In the genomic region with DNA sequence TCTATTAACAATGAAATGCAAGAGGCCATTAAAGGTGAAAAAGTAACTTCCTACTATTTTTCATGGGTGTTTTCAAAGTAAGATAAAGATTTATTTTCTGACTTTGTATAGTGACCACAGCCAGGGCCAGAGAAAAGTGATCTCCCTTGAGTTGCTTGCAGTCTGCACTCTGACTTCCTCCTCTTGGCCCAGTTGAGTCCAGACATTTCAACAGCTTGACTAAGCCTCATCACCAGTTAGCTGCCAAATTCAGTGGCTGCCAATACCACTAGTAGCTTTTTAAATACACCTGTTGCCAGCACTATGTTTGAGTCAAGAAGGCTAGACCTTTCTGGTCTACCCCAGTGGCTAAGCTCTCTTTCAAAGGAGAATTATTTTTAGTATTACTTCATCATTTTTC, we compare ENCODE assay signal across 14 cellular contexts. TPM values are rescaled to one million over a fixed set of nuclear protein-coding genes. Genes with fewer than 3 reads are reported as not detected.
A peak's percentile ranks its signal among the peaks of the same experiment; 100 is the strongest.
DNase-seq lines count a peak whose midpoint lies in the region; ATAC-seq and TF ChIP-seq lines count a peak whose summit lies in the region.
"Had no signal": no experiment of that assay in that cellular context is flagged by ENCODE, and none has a peak within 500 bp of the region (broad histone marks: within the 10 kb centered on the region; RNA-seq: fewer than 3 reads in every experiment).

No MANE protein-coding gene starts in this region.

- H3K27me3 Mint-ChIP-seq in activated CD8-positive, alpha-beta T cell treated with anti-CD3 and anti-CD28 coated beads, Interleukin-2, amount 10 ng/mL, durations not matched to agents 7 days and 5 days (ENCODE audit: low read depth) = no peaks in the 10 kb centered on the region
- H3K27me3 Mint-ChIP-seq: activated B cell treated with CpG ODN at 0.5 μM for 24 hours had no signal

- H3K9ac ChIP-seq in SK-N-SH = no peak overlapping the region
- H3K9ac ChIP-seq: KMS-11 had no signal

- no peak for TF ChIP-seq CTCF in SK-N-SH (IDR thresholded peaks at IDR 0.05)
- TF ChIP-seq CTCF in fibroblast of the aortic adventitia (IDR thresholded peaks at IDR 0.05; ENCODE audit: insufficient read depth, low read length) = no peak
- no peak for TF ChIP-seq CTCF in gastrocnemius medialis (IDR thresholded peaks at IDR 0.05 in 4 of 5, conservative IDR thresholded peaks at IDR 0.05 in 1 of 5)

- peaks cover 10% of the 10 kb centered on the region for H3K4me1 Mint-ChIP-seq in activated CD8-positive, alpha-beta T cell treated with anti-CD3 and anti-CD28 coated beads, Interleukin-2, amount 10 ng/mL, durations not matched to agents 7 days and 5 days (ENCODE audit: low read depth)

- H3K79me2 ChIP-seq in SK-N-SH (ENCODE audit: insufficient read depth) = peaks cover 18% of the 10 kb centered on the region

- H3K27ac ChIP-seq in SK-N-SH (ENCODE audit: low read depth in 2 of 2, low read length in 1 of 2) (peak overlapping the region; percentile 28 to 79), gastrocnemius medialis (peak overlapping the region; percentile 50 to 74 (median 70))
- no peak overlapping the region for H3K27ac ChIP-seq in effector memory CD4-positive, alpha-beta T cell (ENCODE audit: insufficient read depth, low read length, poor library complexity, severe bottlenecking)
- H3K27ac ChIP-seq: body of pancreas, KMS-11, thyroid gland had no signal

- POLR2A ChIA-PET in SK-N-SH (lab: Yijun Ruan, JAX) = no interaction called here
- POLR2A ChIA-PET in activated CD8-positive, alpha-beta T cell treated with anti-CD3 and anti-CD28 coated beads, Interleukin-2, amount 10 ng/mL, durations not matched to agents 7 days and 5 days (lab: Charles Lee) = no interaction called here

- CTCF ChIA-PET in SK-N-SH (lab: Yijun Ruan, JAX) = no interaction called here
- CTCF ChIA-PET in activated CD8-positive, alpha-beta T cell treated with anti-CD3 and anti-CD28 coated beads, Interleukin-2, amount 10 ng/mL, durations not matched to agents 7 days and 5 days (lab: Charles Lee) = interaction anchor here (1.1 to 1.7 kb wide), 5 partner anchors 9 to 64 kb away, joined by 3 to 8 read pairs (median 4); no protein-coding TSS in a partner anchor

- in situ Hi-C loops in gastrocnemius medialis (cut with MboI; ENCODE audit: low sequenced_read_pairs in 4 of 4) = loop anchor here in 1 of 4 donors (25.0 kb wide), 1 partner anchor 241 kb away; a partner anchor contains a TSS

- no peak overlapping the region for H3K27ac Mint-ChIP-seq in activated CD8-positive, alpha-beta T cell treated with anti-CD3 and anti-CD28 coated beads, Interleukin-2, amount 10 ng/mL, durations not matched to agents 7 days and 5 days
- H3K27ac Mint-ChIP-seq: activated B cell treated with CpG ODN at 0.5 μM for 24 hours had no signal

- H3K4me3 Mint-ChIP-seq in activated CD8-positive, alpha-beta T cell treated with anti-CD3 and anti-CD28 coated beads, Interleukin-2, amount 10 ng/mL, durations not matched to agents 7 days and 5 days = no peak overlapping the region
- H3K4me3 Mint-ChIP-seq: activated B cell treated with CpG ODN at 0.5 μM for 24 hours had no signal

- H3K9me2 ChIP-seq in SK-N-SH = no peaks in the 10 kb centered on the region

- TF ChIP-seq RAD21 in SK-N-SH (IDR thresholded peaks at IDR 0.05; ENCODE audit: low read length) = no peak

- intact Hi-C loops in gastrocnemius medialis (cut with DNase I; ENCODE audit: low total_unique reads) = loop anchor here (10.0 kb wide), 1 partner anchor 378 kb away; a partner anchor contains a TSS

- H3K36me3 Mint-ChIP-seq in activated CD8-positive, alpha-beta T cell treated with anti-CD3 and anti-CD28 coated beads, Interleukin-2, amount 10 ng/mL, durations not matched to agents 7 days and 5 days (ENCODE audit: low read depth) = peaks cover 7% of the 10 kb centered on the region

- peaks cover 16 to 26% of the 10 kb centered on the region in 2 experiments; a peak in 3 of 4 replicates for H3K4me1 ChIP-seq in SK-N-SH (ENCODE audit: control insufficient read depth in 1 of 2, insufficient read depth in 2 of 2, low read depth in 1 of 2, low read length in 1 of 2)
- peaks cover 20 to 30% of the 10 kb centered on the region in 2 donors for H3K4me1 ChIP-seq in gastrocnemius medialis
- no peaks in the 10 kb centered on the region for H3K4me1 ChIP-seq in effector memory CD4-positive, alpha-beta T cell (ENCODE audit: control insufficient read depth, insufficient read depth, low read length, poor library complexity, severe bottlenecking)

- H3F3A ChIP-seq in SK-N-SH (replicated peaks; ENCODE audit: insufficient read depth) = peaks cover 45% of the 10 kb centered on the region

- H3K27me3 ChIP-seq in SK-N-SH (ENCODE audit: insufficient read depth) (no peaks in the 10 kb centered on the region), gastrocnemius medialis (no peaks in the 10 kb centered on the region)
- no peaks in the 10 kb centered on the region for H3K27me3 ChIP-seq in effector memory CD4-positive, alpha-beta T cell (replicated peaks; ENCODE audit: control insufficient read depth, insufficient read depth, low read length, poor library complexity, severe bottlenecking)
- H3K27me3 ChIP-seq: body of pancreas, thyroid gland had no signal

- no peak overlapping the region for H3K4me3 ChIP-seq in SK-N-SH (ENCODE audit: low read depth in 2 of 2, low read length in 1 of 2)
- no peak overlapping the region for H3K4me3 ChIP-seq in fibroblast of the aortic adventitia (ENCODE audit: low read depth, low read length)
- H3K4me3 ChIP-seq in gastrocnemius medialis = no peak overlapping the region
- H3K4me3 ChIP-seq in effector memory CD4-positive, alpha-beta T cell (ENCODE audit: insufficient read depth, low read depth, low read length, poor library complexity, severe bottlenecking) = no peak overlapping the region
- H3K4me3 ChIP-seq: body of pancreas, thyroid gland had no signal

- H3K9me3 Mint-ChIP-seq in activated CD8-positive, alpha-beta T cell treated with anti-CD3 and anti-CD28 coated beads, Interleukin-2, amount 10 ng/mL, durations not matched to agents 7 days and 5 days (ENCODE audit: insufficient read depth) = no peaks in the 10 kb centered on the region
- H3K9me3 Mint-ChIP-seq: activated B cell treated with CpG ODN at 0.5 μM for 24 hours had no signal

- H3K4me2 ChIP-seq in SK-N-SH = no peak overlapping the region
- H3K4me2 ChIP-seq: KMS-11 had no signal

- 0 out of 4 replicates have a peak, but pooled peaks of 1 of the 2 experiments have one; percentile 34 for TF ChIP-seq EP300 in SK-N-SH (IDR thresholded peaks at IDR 0.05; ENCODE audit: borderline replicate concordance in 1 of 2, low read depth in 1 of 2, low read length in 1 of 2)

- no peak for TF ChIP-seq POLR2A in gastrocnemius medialis (IDR thresholded peaks at IDR 0.05)

- H4K20me1 ChIP-seq in SK-N-SH (ENCODE audit: insufficient read depth) = no peaks in the 10 kb centered on the region

- DNase-seq in LHCN-M2 (ENCODE audit: low read depth) (peak; percentile 67), SK-N-SH (no peak), fibroblast of the aortic adventitia (ENCODE audit: low read depth) (peak; percentile 98), gastrocnemius medialis (peak; percentile 85 to 92)
- no peak for DNase-seq in effector memory CD4-positive, alpha-beta T cell
- no peak for DNase-seq in stimulated activated naive CD4-positive, alpha-beta T cell treated with Interleukin-2 at 50 U/mL for 16 hours (lab: John Stamatoyannopoulos, UW)
- no peak for DNase-seq in activated CD8-positive, alpha-beta T cell treated with anti-CD3 and anti-CD28 coated beads, Interleukin-2, amount 10 ng/mL, durations not matched to agents 7 days and 5 days
- DNase-seq: activated B cell treated with CpG ODN at 0.5 μM for 24 hours; activated T-cell treated with anti-CD3 and anti-CD28 coated beads, Interleukin-2, amount 50 U/mL, for 48 hours; NCI-H510A treated with DMSO at 0.1 percent for 48 hours had no signal

- H2AFZ ChIP-seq in SK-N-SH (ENCODE audit: low read depth) = no peak overlapping the region

- H3K36me3 ChIP-seq in SK-N-SH (replicated peaks in 1 of 2; ENCODE audit: control insufficient read depth in 1 of 2, insufficient read depth in 2 of 2, low read length in 1 of 2) (no peaks in the 10 kb centered on the region), gastrocnemius medialis (no peaks in the 10 kb centered on the region)
- no peaks in the 10 kb centered on the region for H3K36me3 ChIP-seq in effector memory CD4-positive, alpha-beta T cell (ENCODE audit: control insufficient read depth, insufficient read depth, low read length)
- H3K36me3 ChIP-seq: thyroid gland had no signal

- peak; percentile 84 to 85 for ATAC-seq in gastrocnemius medialis
- no peak for ATAC-seq in HG03460 (IDR thresholded peaks at IDR 0.05; ENCODE audit: unreplicated experiment)
- no peak for ATAC-seq in activated CD8-positive, alpha-beta T cell treated with anti-CD3 and anti-CD28 coated beads, Interleukin-2, amount 10 ng/mL, durations not matched to agents 7 days and 5 days
- ATAC-seq: body of pancreas had no signal

- H3K9me3 ChIP-seq in SK-N-SH (no peaks in the 10 kb centered on the region), gastrocnemius medialis (no peaks in the 10 kb centered on the region)
- no peaks in the 10 kb centered on the region for H3K9me3 ChIP-seq in effector memory CD4-positive, alpha-beta T cell (ENCODE audit: control insufficient read depth, low read length)
- H3K9me3 ChIP-seq: body of pancreas, thyroid gland had no signal

TF ChIP-seq in SK-N-SH, 30 proteins besides CTCF, POLR2A, EP300 and RAD21 (continues in another document):
- TF ChIP-seq RFX5 (IDR thresholded peaks at IDR 0.05; ENCODE audit: low read length) (no peak), MEF2A (IDR thresholded peaks at IDR 0.05; ENCODE audit: borderline replicate concordance, low read depth) (no peak)
- TF ChIP-seq, protein P1, sequence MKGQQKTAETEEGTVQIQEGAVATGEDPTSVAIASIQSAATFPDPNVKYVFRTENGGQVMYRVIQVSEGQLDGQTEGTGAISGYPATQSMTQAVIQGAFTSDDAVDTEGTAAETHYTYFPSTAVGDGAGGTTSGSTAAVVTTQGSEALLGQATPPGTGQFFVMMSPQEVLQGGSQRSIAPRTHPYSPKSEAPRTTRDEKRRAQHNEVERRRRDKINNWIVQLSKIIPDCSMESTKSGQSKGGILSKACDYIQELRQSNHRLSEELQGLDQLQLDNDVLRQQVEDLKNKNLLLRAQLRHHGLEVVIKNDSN (IDR thresholded peaks at IDR 0.05; ENCODE audit: borderline replicate concordance, low read depth) = no peak

RNA-seq across cellular contexts. Expression of a gene that starts 3.7 kb away (rescaled TPM):
- 66.8 and 73.0 TPM in 2 replicates for total RNA-seq in LHCN-M2 (2014; rRNA removed)
- 18.7 TPM for polyA plus RNA-seq in LHCN-M2 (2012)
- polyA plus RNA-seq in SK-N-SH (2012; rRNA removed) = 85.8 and 146 TPM in 2 replicates
- 148 and 159 TPM in 2 replicates for polyA plus RNA-seq in SK-N-SH (2012; cell fraction: cytosol; rRNA removed)
- polyA plus RNA-seq in SK-N-SH (2012; cell fraction: nucleus; rRNA removed) = 72.1 and 172 TPM in 2 replicates
- total RNA-seq in fibroblast of the aortic adventitia (ENCODE audit: low replicate concordance) = 119 and 187 TPM in 2 replicates
- total RNA-seq in gastrocnemius medialis = 100 to 1,000 TPM in 3 of 4 donors, 10 to 100 TPM in 1; 98.1 to 152 (median 118) TPM
- total RNA-seq in activated CD8-positive, alpha-beta T cell treated with anti-CD3 and anti-CD28 coated beads, Interleukin-2, amount 10 ng/mL, durations not matched to agents 7 days and 5 days = 10 to 100 TPM; 61.5 to 63.2 TPM

Comparison
In these comparisons a context has a peak if more than half of its experiments do, and no peak if none do; other contexts are left out.
1. DNase-seq: peak in LHCN-M2 (single experiment), fibroblast of the aortic adventitia (single experiment) and gastrocnemius medialis (2 of 2); none in SK-N-SH (single experiment), effector memory CD4-positive, alpha-beta T cell (0 of 3), stimulated activated naive CD4-positive, alpha-beta T cell treated with Interleukin-2 at 50 U/mL for 16 hours (single experiment) and activated CD8-positive, alpha-beta T cell treated with anti-CD3 and anti-CD28 coated beads, Interleukin-2, amount 10 ng/mL, durations not matched to agents 7 days and 5 days (single experiment).
2. ATAC-seq: peak in gastrocnemius medialis (2 of 2); none in HG03460 (single experiment) and activated CD8-positive, alpha-beta T cell treated with anti-CD3 and anti-CD28 coated beads, Interleukin-2, amount 10 ng/mL, durations not matched to agents 7 days and 5 days (single experiment).